ENCODE assay signal across 19 cellular contexts in genomic region chr2:66563473-66563872, GRCh38.
DNase-seq lines count a peak whose midpoint lies in the region; ATAC-seq and TF ChIP-seq lines count a peak whose summit lies in the region.
"Had no signal": no experiment of that assay in that cellular context is flagged by ENCODE, and none has a peak within 500 bp of the region (broad histone marks: within the 10 kb centered on the region; RNA-seq: fewer than 3 reads in every experiment).

No MANE protein-coding gene starts in this region.

- H3K27me3 Mint-ChIP-seq in nephron (ENCODE audit: low read depth) = peaks cover 3% of the 10 kb centered on the region

- intact Hi-C loops in cardiac septum (cut with DNase I) = no loop called here
- intact Hi-C loops in esophagus muscularis mucosa (cut with DNase I) = no loop called here
- intact Hi-C loops in gastrocnemius medialis (cut with DNase I; ENCODE audit: low total_unique reads) = no loop called here

- peaks cover 70% of the 10 kb centered on the region for H3K4me1 Mint-ChIP-seq in nephron
- H3K4me1 Mint-ChIP-seq: CD4-positive, CD25-positive, alpha-beta regulatory T cell had no signal

- H3K4me3 Mint-ChIP-seq in nephron = peak overlapping the region; percentile 15 to 45 (median 16)
- H3K4me3 Mint-ChIP-seq: CD4-positive, CD25-positive, alpha-beta regulatory T cell had no signal

- H3K27me3 ChIP-seq in cardiac muscle cell (no peaks in the 10 kb centered on the region), esophagus muscularis mucosa (no peaks in the 10 kb centered on the region), gastrocnemius medialis (no peaks in the 10 kb centered on the region)
- H3K27me3 ChIP-seq: BE2C had no signal

- H3K36me3 ChIP-seq in cardiac muscle cell (peaks cover 1% of the 10 kb centered on the region), esophagus muscularis mucosa (peaks cover 3 to 22% (median 6%) of the 10 kb centered on the region in 4 donors), gastrocnemius medialis (no peaks in the 10 kb centered on the region)
- H3K36me3 ChIP-seq: BE2C had no signal

- WGBS in esophagus muscularis mucosa = 53% methylated on average over 1 of the region's 1 CpG

- no peak for ATAC-seq in gastrocnemius medialis
- ATAC-seq: GM12878 had no signal

- in situ Hi-C loops in gastrocnemius medialis (cut with MboI; ENCODE audit: low sequenced_read_pairs in 4 of 4) = no loop called here

- no peaks in the 10 kb centered on the region for H3K9me3 ChIP-seq in cardiac muscle cell (ENCODE audit: low read depth)
- H3K9me3 ChIP-seq in esophagus muscularis mucosa = no peaks in the 10 kb centered on the region
- no peaks in the 10 kb centered on the region for H3K9me3 ChIP-seq in gastrocnemius medialis
- H3K9me3 ChIP-seq: BE2C, SK-N-SH had no signal

- no peak for TF ChIP-seq POLR2A in esophagus muscularis mucosa (IDR thresholded peaks at IDR 0.05; ENCODE audit: low read depth)
- TF ChIP-seq POLR2A in gastrocnemius medialis (IDR thresholded peaks at IDR 0.05) = no peak

- no peaks in the 10 kb centered on the region for H3K9me3 Mint-ChIP-seq in nephron

- TF ChIP-seq CTCF in cardiac muscle cell (IDR thresholded peaks at IDR 0.05; ENCODE audit: low read depth, low read length) (no peak), esophagus muscularis mucosa (IDR thresholded peaks at IDR 0.05) (no peak), nephron (IDR thresholded peaks at IDR 0.05; ENCODE audit: unreplicated experiment in 3 of 3) (no peak), foreskin fibroblast (IDR thresholded peaks at IDR 0.05; ENCODE audit: low read depth, low read length) (no peak), gastrocnemius medialis (IDR thresholded peaks at IDR 0.05 in 4 of 5, conservative IDR thresholded peaks at IDR 0.05 in 1 of 5) (no peak)

- DNase-seq in cardiac muscle cell (ENCODE audit: low read depth in 1 of 2, low spot score in 1 of 2) = no peak
- DNase-seq in cardiac septum (ENCODE audit: low spot score) = no peak
- DNase-seq in esophagus muscularis mucosa (ENCODE audit: extremely low spot score) = no peak
- no peak for DNase-seq in foreskin fibroblast
- no peak for DNase-seq in gastrocnemius medialis
- no peak for DNase-seq in inferior parietal cortex (ENCODE audit: extremely low spot score)
- DNase-seq: BE2C; CD4-positive, CD25-positive, alpha-beta regulatory T cell; COR-L47; DMS 273 treated with DMSO at 0.1 percent for 48 hours; NCI-H1105; NCI-H187; NCI-H2107; NCI-H510A; NCI-H82; SHP77; SK-N-SH had no signal

- H3K4me1 ChIP-seq in cardiac muscle cell (ENCODE audit: low read depth) (peaks cover 77% of the 10 kb centered on the region), esophagus muscularis mucosa (peaks cover 11 to 92% (median 86%) of the 10 kb centered on the region in 4 donors), gastrocnemius medialis (no peaks in the 10 kb centered on the region)
- H3K4me1 ChIP-seq: BE2C had no signal

- no peak for TF ChIP-seq EP300 in esophagus muscularis mucosa (IDR thresholded peaks at IDR 0.05)

- H3K27ac ChIP-seq in cardiac muscle cell (peak overlapping the region; percentile 77), esophagus muscularis mucosa (replicated peaks in 1 of 4) (peak overlapping the region in 3 of 4 donors; percentile 5 to 97 (median 34)), gastrocnemius medialis (no peak overlapping the region)

- H3K4me3 ChIP-seq in cardiac muscle cell (no peak overlapping the region), esophagus muscularis mucosa (no peak overlapping the region), foreskin fibroblast (ENCODE audit: low read depth in 1 of 2, low read length in 2 of 2) (no peak overlapping the region), gastrocnemius medialis (no peak overlapping the region)
- H3K4me3 ChIP-seq: GM12878 had no signal

- peaks cover 47% of the 10 kb centered on the region for H3K36me3 Mint-ChIP-seq in nephron (ENCODE audit: low read depth)
- H3K36me3 Mint-ChIP-seq: CD4-positive, CD25-positive, alpha-beta regulatory T cell had no signal

- peak overlapping the region; percentile 48 to 86 (median 56) for H3K27ac Mint-ChIP-seq in nephron
- H3K27ac Mint-ChIP-seq: CD4-positive, CD25-positive, alpha-beta regulatory T cell had no signal

Comparison
In these comparisons a context has a peak if more than half of its experiments do, and no peak if none do; other contexts are left out.
1. H3K27ac ChIP-seq: peak in cardiac muscle cell (single experiment) and esophagus muscularis mucosa (3 of 4); none in gastrocnemius medialis (0 of 4).